In the genomic region with DNA sequence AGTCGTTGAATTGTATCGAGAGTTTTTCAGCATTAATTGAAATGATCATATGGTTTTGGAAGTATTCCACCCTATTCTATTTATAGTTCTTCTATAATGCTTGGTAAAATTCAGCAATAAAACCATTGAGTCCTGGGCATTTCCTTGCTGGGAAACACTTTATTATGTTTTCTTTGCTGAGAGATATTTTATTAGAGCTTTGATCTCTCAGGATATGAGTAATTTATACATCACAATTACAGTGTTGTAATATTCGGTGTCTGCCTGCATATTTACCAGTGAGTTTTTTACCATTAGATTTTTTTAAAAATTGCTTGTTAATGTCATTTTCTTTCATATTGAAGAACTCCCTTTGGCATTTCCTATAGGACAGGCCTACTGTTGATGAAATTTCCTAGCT, we compare ENCODE assay signal across 21 cellular contexts.
DNase-seq lines count a peak whose midpoint lies in the region; ATAC-seq, FAIRE-seq and TF ChIP-seq lines count a peak whose summit lies in the region.
"Had no signal": no experiment of that assay in that cellular context is flagged by ENCODE, and none has a peak within 500 bp of the region (broad histone marks: within the 10 kb centered on the region; RNA-seq: fewer than 3 reads in every experiment).

No MANE protein-coding gene starts in this region.

- H3K9me3 ChIP-seq in RWPE2 (ENCODE audit: severe bottlenecking) = no peaks in the 10 kb centered on the region

- no peaks in the 10 kb centered on the region for H3K36me3 Mint-ChIP-seq in type B pancreatic cell
- H3K36me3 Mint-ChIP-seq: IgD-negative memory B cell had no signal

- H3K27ac Mint-ChIP-seq in type B pancreatic cell = no peak overlapping the region
- H3K27ac Mint-ChIP-seq: B cell; CD4-positive, alpha-beta T cell; IgD-negative memory B cell had no signal

- no peak for TF ChIP-seq CTCF in RWPE2 (IDR thresholded peaks at IDR 0.05; ENCODE audit: poor library complexity, severe bottlenecking)
- TF ChIP-seq CTCF in type B pancreatic cell (conservative IDR thresholded peaks at IDR 0.05) = no peak

- H3K4me3 ChIP-seq in RWPE2 (ENCODE audit: severe bottlenecking) = no peak overlapping the region
- H3K4me3 ChIP-seq: GM23248 had no signal

- DNase-seq in COLO829 (ENCODE audit: low spot score) (peak; percentile 22), HT1080 (ENCODE audit: low read depth) (peak; percentile 15), RWPE2 (ENCODE audit: low spot score) (no peak), epithelial cell of prostate (ENCODE audit: low read depth, low spot score) (no peak), type B pancreatic cell (ENCODE audit: extremely low spot score, unreplicated experiment) (no peak), RCC 7860 (ENCODE audit: low spot score) (no peak)
- DNase-seq: C1 segment of cervical spinal cord; CD4-positive, alpha-beta T cell; COR-L47; DMS153; DMS79 treated with DMSO at 0.1 percent for 48 hours; EL; GDM1; GM23248 had no signal

- no peak for FAIRE-seq in RCC 7860 (lab: Jason Lieb, UNC)
- FAIRE-seq: D721Med, GM12892, GM19239, H54 had no signal

- ATAC-seq in RWPE2 (ENCODE audit: low read depth) = peak; percentile 53; the same call in 1 of the 3 replicates
- no peak for ATAC-seq in HG03571 (IDR thresholded peaks at IDR 0.05; ENCODE audit: unreplicated experiment)

- no peaks in the 10 kb centered on the region for H3K4me1 Mint-ChIP-seq in type B pancreatic cell (ENCODE audit: unreplicated experiment)
- H3K4me1 Mint-ChIP-seq: B cell, IgD-negative memory B cell had no signal

- H3K27ac ChIP-seq in RWPE2 (ENCODE audit: poor library complexity, severe bottlenecking) (no peak overlapping the region), epithelial cell of prostate (peak overlapping the region; percentile 19)
- H3K27ac ChIP-seq: GM23248 had no signal

- H3K4me3 Mint-ChIP-seq in type B pancreatic cell = no peak overlapping the region
- H3K4me3 Mint-ChIP-seq: B cell; CD4-positive, alpha-beta T cell; IgD-negative memory B cell had no signal

- no peaks in the 10 kb centered on the region for H3K36me3 ChIP-seq in RWPE2 (ENCODE audit: low read depth)

- H3K9me3 Mint-ChIP-seq in type B pancreatic cell = no peaks in the 10 kb centered on the region

- peaks cover 7% of the 10 kb centered on the region for H3K4me1 ChIP-seq in RWPE2 (ENCODE audit: insufficient read depth, poor library complexity, severe bottlenecking)

- H3K27me3 ChIP-seq in RWPE2 (ENCODE audit: insufficient read depth, poor library complexity, severe bottlenecking) = no peaks in the 10 kb centered on the region

- no peaks in the 10 kb centered on the region for H3K27me3 Mint-ChIP-seq in type B pancreatic cell
- H3K27me3 Mint-ChIP-seq: B cell; CD4-positive, alpha-beta T cell; IgD-negative memory B cell had no signal

Comparison
In these comparisons a context has a peak if more than half of its experiments do, and no peak if none do; other contexts are left out.
1. DNase-seq: peak in COLO829 (single experiment) and HT1080 (single experiment); none in RWPE2 (single experiment), epithelial cell of prostate (single experiment), type B pancreatic cell (single experiment) and RCC 7860 (single experiment).